Comparison of ENCODE assay signal across 8 cellular contexts in genomic region chr6:26532699-26533523, GRCh38. TPM values are rescaled to one million over a fixed set of nuclear protein-coding genes. Genes with fewer than 3 reads are reported as not detected.
A peak's percentile ranks its signal among the peaks of the same experiment; 100 is the strongest.
DNase-seq lines count a peak whose midpoint lies in the region; ATAC-seq and TF ChIP-seq lines count a peak whose summit lies in the region.

No MANE protein-coding gene starts in this region.

- H3K36me3 ChIP-seq in ectodermal cell (ENCODE audit: control insufficient read depth, insufficient read depth, low read length) (no peaks in the 10 kb centered on the region), lower lobe of right lung (no peaks in the 10 kb centered on the region)

- H3K4me3 ChIP-seq in HL-60 (replicated peaks; ENCODE audit: insufficient read depth, low read length) (peak overlapping the region; percentile 75), ectodermal cell (ENCODE audit: insufficient read depth, low read depth, low read length) (peak overlapping the region; percentile 93), lower lobe of right lung (peak overlapping the region; percentile 65)

- no peaks in the 10 kb centered on the region for H3K27me3 Mint-ChIP-seq in activated CD4-positive, alpha-beta memory T cell treated with anti-CD3 and anti-CD28 coated beads, Interleukin-2, amount 10 ng/mL, durations not matched to agents 7 days and 5 days

- H3K36me3 Mint-ChIP-seq in activated CD4-positive, alpha-beta memory T cell treated with anti-CD3 and anti-CD28 coated beads, Interleukin-2, amount 10 ng/mL, durations not matched to agents 7 days and 5 days (ENCODE audit: low read depth): peaks cover 7% of the 10 kb centered on the region

- CTCF ChIA-PET in activated CD4-positive, alpha-beta memory T cell treated with anti-CD3 and anti-CD28 coated beads, Interleukin-2, amount 10 ng/mL, durations not matched to agents 7 days and 5 days (lab: Charles Lee): interaction anchor here (0.7 to 2.4 kb wide), 11 partner anchors 12 to 210 kb away, joined by 3 to 18 read pairs (median 4); no protein-coding TSS in a partner anchor

- TF ChIP-seq CTCF in HL-60 (IDR thresholded peaks at IDR 0.05; ENCODE audit: insufficient read depth, low read length) (no peak), lower lobe of right lung (IDR thresholded peaks at IDR 0.05) (no peak)

- POLR2A ChIA-PET in activated CD4-positive, alpha-beta memory T cell treated with anti-CD3 and anti-CD28 coated beads, Interleukin-2, amount 10 ng/mL, durations not matched to agents 7 days and 5 days (lab: Charles Lee): interaction anchor here (0.9 to 4.8 kb wide), 14 partner anchors 8 to 336 kb away, joined by 3 to 34 read pairs (median 5); a partner anchor contains a TSS

- WGBS in ectodermal cell, 2 experiments: 5% methylated on average over 27 to 28 of the region's 28 CpGs

- H3K9me3 ChIP-seq in ectodermal cell (ENCODE audit: control insufficient read depth, low read length) (no peaks in the 10 kb centered on the region), lower lobe of right lung (no peaks in the 10 kb centered on the region)

- DNase-seq in ELF-1 (ENCODE audit: low read depth, low spot score) (peak; percentile 96), HL-60 (ENCODE audit: low read depth in 1 of 2, low spot score in 1 of 2) (peak; percentile 75 to 90), NCI-H82 treated with DMSO at 0.1 percent for 48 hours (lab: John Stamatoyannopoulos, UW; ENCODE audit: unreplicated experiment) (peak; percentile 86), lower lobe of right lung (peak; percentile 86)
- DNase-seq in activated CD4-positive, alpha-beta memory T cell treated with anti-CD3 and anti-CD28 coated beads, Interleukin-2, amount 10 ng/mL, durations not matched to agents 7 days and 5 days: peak; percentile 93
- peak; percentile 85 to 96 (median 89) for DNase-seq in stimulated activated CD4-positive, alpha-beta T cell treated with anti-CD3 and anti-CD28 coated beads, TNF-alpha, amount 100 ng/mL, for 1 hour (ENCODE audit: low read depth in 3 of 3, low spot score in 1 of 3)

- H3K27me3 ChIP-seq in HL-60 (ENCODE audit: insufficient read depth, poor library complexity, severe bottlenecking): no peaks in the 10 kb centered on the region
- no peaks in the 10 kb centered on the region for H3K27me3 ChIP-seq in ectodermal cell (ENCODE audit: control insufficient read depth, insufficient read depth, low read length, poor library complexity, severe bottlenecking)
- H3K27me3 ChIP-seq in lower lobe of right lung (ENCODE audit: low read depth): no peaks in the 10 kb centered on the region

- peak; percentile 74 to 82 for ATAC-seq in lower lobe of right lung
- no peak for ATAC-seq in HG02840 (IDR thresholded peaks at IDR 0.05; ENCODE audit: low FRiP score, unreplicated experiment)

- peaks cover 9% of the 10 kb centered on the region for H3K4me1 ChIP-seq in ectodermal cell (ENCODE audit: control insufficient read depth, insufficient read depth, low read length)
- H3K4me1 ChIP-seq in lower lobe of right lung: peaks cover 27% of the 10 kb centered on the region

- intact Hi-C loops in lower lobe of right lung (cut with DNase I): no loop called here

- peak overlapping the region; percentile 89 for H3K4me3 Mint-ChIP-seq in activated CD4-positive, alpha-beta memory T cell treated with anti-CD3 and anti-CD28 coated beads, Interleukin-2, amount 10 ng/mL, durations not matched to agents 7 days and 5 days

- peak overlapping the region; percentile 87 for H3K27ac Mint-ChIP-seq in activated CD4-positive, alpha-beta memory T cell treated with anti-CD3 and anti-CD28 coated beads, Interleukin-2, amount 10 ng/mL, durations not matched to agents 7 days and 5 days

- no peaks in the 10 kb centered on the region for H3K9me3 Mint-ChIP-seq in activated CD4-positive, alpha-beta memory T cell treated with anti-CD3 and anti-CD28 coated beads, Interleukin-2, amount 10 ng/mL, durations not matched to agents 7 days and 5 days

- peaks cover 42% of the 10 kb centered on the region for H3K4me1 Mint-ChIP-seq in activated CD4-positive, alpha-beta memory T cell treated with anti-CD3 and anti-CD28 coated beads, Interleukin-2, amount 10 ng/mL, durations not matched to agents 7 days and 5 days

- peak overlapping the region; percentile 38 for H3K27ac ChIP-seq in HL-60 (replicated peaks)
- H3K27ac ChIP-seq in ectodermal cell (ENCODE audit: insufficient read depth, low read depth, low read length, poor library complexity, severe bottlenecking): peak overlapping the region; percentile 78
- peak overlapping the region; percentile 67 for H3K27ac ChIP-seq in lower lobe of right lung

RNA-seq across cellular contexts. Expression of gene HMGN4, which starts 5.3 kb away (rescaled TPM):
- 100 to 1,000 TPM; 108 to 109 TPM for total RNA-seq in activated CD4-positive, alpha-beta memory T cell treated with anti-CD3 and anti-CD28 coated beads, Interleukin-2, amount 10 ng/mL, durations not matched to agents 7 days and 5 days
- 76.9 TPM for polyA plus RNA-seq in ectodermal cell (2013, experiment 1 of 4)
- 71.1 TPM for polyA plus RNA-seq in ectodermal cell (2013, experiment 2 of 4)
- 73.8 TPM for polyA plus RNA-seq in ectodermal cell (2013, experiment 3 of 4)
- 79.7 TPM for polyA plus RNA-seq in ectodermal cell (2013, experiment 4 of 4)
- total RNA-seq in lower lobe of right lung: 42.9 TPM

RNA-seq across cellular contexts. Expression of gene BTN1A1, which starts 32.8 kb away (rescaled TPM):
- total RNA-seq in activated CD4-positive, alpha-beta memory T cell treated with anti-CD3 and anti-CD28 coated beads, Interleukin-2, amount 10 ng/mL, durations not matched to agents 7 days and 5 days: not detected
- polyA plus RNA-seq in ectodermal cell (2013, experiment 1 of 4): not detected
- polyA plus RNA-seq in ectodermal cell (2013, experiment 2 of 4): not detected
- not detected for polyA plus RNA-seq in ectodermal cell (2013, experiment 3 of 4)
- polyA plus RNA-seq in ectodermal cell (2013, experiment 4 of 4): not detected
- not detected for total RNA-seq in lower lobe of right lung
